Comparison of ENCODE assay signal across 8 cellular contexts in the genomic region with DNA sequence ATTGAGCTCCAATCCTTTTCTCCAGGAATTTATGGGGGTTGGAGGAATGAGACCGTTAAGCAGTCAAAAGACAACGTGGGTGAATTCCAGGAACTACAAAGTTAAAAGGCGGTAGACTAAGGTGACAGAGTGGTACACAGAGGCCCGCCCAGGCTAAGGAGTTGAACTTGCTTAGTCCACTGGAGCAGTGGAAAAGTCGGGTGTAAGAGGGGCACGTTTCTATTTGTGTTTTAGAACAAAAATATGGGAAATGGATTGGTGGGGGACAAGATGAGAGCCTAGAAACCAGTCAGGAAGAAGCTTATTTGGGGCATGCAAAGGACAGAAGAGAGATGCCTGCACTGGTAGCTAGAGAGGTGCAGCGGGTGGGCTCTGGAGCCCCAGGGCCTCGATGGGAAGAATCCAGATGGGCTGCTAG. TPM values are rescaled to one million over a fixed set of nuclear protein-coding genes. Genes with fewer than 3 reads are reported as not detected.
A peak's percentile ranks its signal among the peaks of the same experiment; 100 is the strongest.
DNase-seq lines count a peak whose midpoint lies in the region; ATAC-seq and TF ChIP-seq lines count a peak whose summit lies in the region.

No MANE protein-coding gene starts in this region.

- no peaks in the 10 kb centered on the region for H3K36me3 ChIP-seq in GM23338 (ENCODE audit: insufficient read depth)

- peak overlapping the region; percentile 91 for H3K27ac ChIP-seq in 22Rv1
- no peak overlapping the region for H3K27ac ChIP-seq in GM23338 (ENCODE audit: low read depth)

- TF ChIP-seq CTCF in 22Rv1 (IDR thresholded peaks at IDR 0.05) = no peak
- TF ChIP-seq CTCF in GM23338 (conservative IDR thresholded peaks at IDR 0.05; ENCODE audit: low read depth in 2 of 2) = no peak

- H3K27me3 ChIP-seq in GM23338 (ENCODE audit: insufficient read depth) = peaks cover 19% of the 10 kb centered on the region

- POLR2A ChIA-PET in activated CD4-positive, alpha-beta memory T cell treated with anti-CD3 and anti-CD28 coated beads, Interleukin-2, amount 10 ng/mL, durations not matched to agents 7 days and 5 days (lab: Charles Lee) = interaction anchor here (1.1 to 3.2 kb wide), 18 partner anchors 9 to 573 kb away, joined by 3 to 22 read pairs (median 6); a partner anchor contains a TSS

- no peak for ATAC-seq in GM23338
- no peak for ATAC-seq in HG03354 (IDR thresholded peaks at IDR 0.05; ENCODE audit: poor library complexity, severe bottlenecking, unreplicated experiment)

- H3K4me3 ChIP-seq in GM23338 = peak overlapping the region; percentile 96

- H3K9me3 Mint-ChIP-seq in GM23338 = no peaks in the 10 kb centered on the region
- no peaks in the 10 kb centered on the region for H3K9me3 Mint-ChIP-seq in activated CD4-positive, alpha-beta memory T cell treated with anti-CD3 and anti-CD28 coated beads, Interleukin-2, amount 10 ng/mL, durations not matched to agents 7 days and 5 days

- 0 out of 2 replicates have a peak, but pooled peaks cover 3% of the 10 kb centered on the region for H3K9me2 ChIP-seq in GM23338 (ENCODE audit: insufficient read depth)

- peaks cover 25% of the 10 kb centered on the region for H3K4me1 ChIP-seq in GM23338 (ENCODE audit: insufficient read depth)

- H3K36me3 Mint-ChIP-seq in GM23338 (ENCODE audit: low read depth) = no peaks in the 10 kb centered on the region; the same call in 2 of the 3 replicates
- H3K36me3 Mint-ChIP-seq in activated CD4-positive, alpha-beta memory T cell treated with anti-CD3 and anti-CD28 coated beads, Interleukin-2, amount 10 ng/mL, durations not matched to agents 7 days and 5 days (ENCODE audit: low read depth) = peaks cover 5% of the 10 kb centered on the region

- no peaks in the 10 kb centered on the region for H4K20me1 ChIP-seq in GM23338 (replicated peaks; ENCODE audit: insufficient read depth)

- H3K79me2 ChIP-seq in GM23338 (replicated peaks; ENCODE audit: insufficient read depth) = peaks cover 34% of the 10 kb centered on the region

- peaks cover 28% of the 10 kb centered on the region for H3K4me1 Mint-ChIP-seq in GM23338
- H3K4me1 Mint-ChIP-seq in activated CD4-positive, alpha-beta memory T cell treated with anti-CD3 and anti-CD28 coated beads, Interleukin-2, amount 10 ng/mL, durations not matched to agents 7 days and 5 days = peaks cover 29% of the 10 kb centered on the region

- CTCF ChIA-PET in activated CD4-positive, alpha-beta memory T cell treated with anti-CD3 and anti-CD28 coated beads, Interleukin-2, amount 10 ng/mL, durations not matched to agents 7 days and 5 days (lab: Charles Lee) = interaction anchor here (0.6 to 3.6 kb wide), 12 partner anchors 9 to 1924 kb away, joined by 3 to 41 read pairs (median 4); a partner anchor contains a TSS

- DNase-seq in GM23338 (ENCODE audit: low spot score) = peak; percentile 39
- DNase-seq in activated CD4-positive, alpha-beta memory T cell treated with anti-CD3 and anti-CD28 coated beads, Interleukin-2, amount 10 ng/mL, durations not matched to agents 7 days and 5 days = no peak
- peak; percentile 2 for DNase-seq in medulla oblongata (ENCODE audit: extremely low spot score)
- no peak for DNase-seq in dedifferentiated amniotic fluid mesenchymal stem cell (ENCODE audit: extremely low spot score)
- no peak for DNase-seq in UCSD-AML1 (lab: John Stamatoyannopoulos, UW; ENCODE audit: unreplicated experiment)
- DNase-seq in NCI-H510A treated with DMSO at 0.1 percent for 48 hours (lab: John Stamatoyannopoulos, UW) = no peak

- no peak overlapping the region for H3K27ac Mint-ChIP-seq in GM23338
- H3K27ac Mint-ChIP-seq in activated CD4-positive, alpha-beta memory T cell treated with anti-CD3 and anti-CD28 coated beads, Interleukin-2, amount 10 ng/mL, durations not matched to agents 7 days and 5 days = no peak overlapping the region

- peak overlapping the region; percentile 75 for H3K4me3 Mint-ChIP-seq in GM23338
- peak overlapping the region; percentile 74 for H3K4me3 Mint-ChIP-seq in activated CD4-positive, alpha-beta memory T cell treated with anti-CD3 and anti-CD28 coated beads, Interleukin-2, amount 10 ng/mL, durations not matched to agents 7 days and 5 days

- peaks cover 13% of the 10 kb centered on the region for H3K27me3 Mint-ChIP-seq in GM23338 (ENCODE audit: insufficient read depth, low read depth, poor library complexity)
- peaks cover 23% of the 10 kb centered on the region for H3K27me3 Mint-ChIP-seq in activated CD4-positive, alpha-beta memory T cell treated with anti-CD3 and anti-CD28 coated beads, Interleukin-2, amount 10 ng/mL, durations not matched to agents 7 days and 5 days

- H3K4me2 ChIP-seq in GM23338 = peak overlapping the region; percentile 89

- H2AFZ ChIP-seq in GM23338 = peak overlapping the region; percentile 94

- H3F3A ChIP-seq in GM23338 (replicated peaks; ENCODE audit: low read depth) = no peaks in the 10 kb centered on the region

TF ChIP-seq in GM23338, 12 proteins besides CTCF, POLR2A, EP300 and RAD21 (continues in another document):
- TF ChIP-seq POLR2AphosphoS5 (IDR thresholded peaks at IDR 0.05; ENCODE audit: low read depth) (no peak), STAT1 (IDR thresholded peaks at IDR 0.05; ENCODE audit: unreplicated experiment) (no peak), ZNF331 (CRISPR knock-in tag; IDR thresholded peaks at IDR 0.05; ENCODE audit: low read depth) (no peak), EZH2 (IDR thresholded peaks at IDR 0.05; ENCODE audit: low read depth, unreplicated experiment) (no peak), NANOG (IDR thresholded peaks at IDR 0.05; ENCODE audit: borderline replicate concordance) (no peak), ZNF114 (CRISPR knock-in tag; IDR thresholded peaks at IDR 0.05) (no peak), CREB1 (CRISPR knock-in tag; IDR thresholded peaks at IDR 0.05; ENCODE audit: low read depth) (no peak)
- TF ChIP-seq, protein P1, sequence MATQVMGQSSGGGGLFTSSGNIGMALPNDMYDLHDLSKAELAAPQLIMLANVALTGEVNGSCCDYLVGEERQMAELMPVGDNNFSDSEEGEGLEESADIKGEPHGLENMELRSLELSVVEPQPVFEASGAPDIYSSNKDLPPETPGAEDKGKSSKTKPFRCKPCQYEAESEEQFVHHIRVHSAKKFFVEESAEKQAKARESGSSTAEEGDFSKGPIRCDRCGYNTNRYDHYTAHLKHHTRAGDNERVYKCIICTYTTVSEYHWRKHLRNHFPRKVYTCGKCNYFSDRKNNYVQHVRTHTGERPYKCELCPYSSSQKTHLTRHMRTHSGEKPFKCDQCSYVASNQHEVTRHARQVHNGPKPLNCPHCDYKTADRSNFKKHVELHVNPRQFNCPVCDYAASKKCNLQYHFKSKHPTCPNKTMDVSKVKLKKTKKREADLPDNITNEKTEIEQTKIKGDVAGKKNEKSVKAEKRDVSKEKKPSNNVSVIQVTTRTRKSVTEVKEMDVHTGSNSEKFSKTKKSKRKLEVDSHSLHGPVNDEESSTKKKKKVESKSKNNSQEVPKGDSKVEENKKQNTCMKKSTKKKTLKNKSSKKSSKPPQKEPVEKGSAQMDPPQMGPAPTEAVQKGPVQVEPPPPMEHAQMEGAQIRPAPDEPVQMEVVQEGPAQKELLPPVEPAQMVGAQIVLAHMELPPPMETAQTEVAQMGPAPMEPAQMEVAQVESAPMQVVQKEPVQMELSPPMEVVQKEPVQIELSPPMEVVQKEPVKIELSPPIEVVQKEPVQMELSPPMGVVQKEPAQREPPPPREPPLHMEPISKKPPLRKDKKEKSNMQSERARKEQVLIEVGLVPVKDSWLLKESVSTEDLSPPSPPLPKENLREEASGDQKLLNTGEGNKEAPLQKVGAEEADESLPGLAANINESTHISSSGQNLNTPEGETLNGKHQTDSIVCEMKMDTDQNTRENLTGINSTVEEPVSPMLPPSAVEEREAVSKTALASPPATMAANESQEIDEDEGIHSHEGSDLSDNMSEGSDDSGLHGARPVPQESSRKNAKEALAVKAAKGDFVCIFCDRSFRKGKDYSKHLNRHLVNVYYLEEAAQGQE (IDR thresholded peaks at IDR 0.05; ENCODE audit: unreplicated experiment) = no peak
- TF ChIP-seq, protein P2, sequence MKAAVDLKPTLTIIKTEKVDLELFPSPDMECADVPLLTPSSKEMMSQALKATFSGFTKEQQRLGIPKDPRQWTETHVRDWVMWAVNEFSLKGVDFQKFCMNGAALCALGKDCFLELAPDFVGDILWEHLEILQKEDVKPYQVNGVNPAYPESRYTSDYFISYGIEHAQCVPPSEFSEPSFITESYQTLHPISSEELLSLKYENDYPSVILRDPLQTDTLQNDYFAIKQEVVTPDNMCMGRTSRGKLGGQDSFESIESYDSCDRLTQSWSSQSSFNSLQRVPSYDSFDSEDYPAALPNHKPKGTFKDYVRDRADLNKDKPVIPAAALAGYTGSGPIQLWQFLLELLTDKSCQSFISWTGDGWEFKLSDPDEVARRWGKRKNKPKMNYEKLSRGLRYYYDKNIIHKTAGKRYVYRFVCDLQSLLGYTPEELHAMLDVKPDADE (IDR thresholded peaks at IDR 0.05) = no peak

RNA-seq across cellular contexts. Expression of a gene that starts 1.2 kb away (rescaled TPM):
- 16.9 and 17.5 TPM in 2 replicates for total RNA-seq in GM23338 (2014; rRNA removed; shearing (Covaris generic))
- polyA plus RNA-seq in GM23338 (2016; fragmentation: Nextera tagmentation; extraction: Ambion mirVana) = 11.8 and 12.4 TPM in 2 replicates
- total RNA-seq in activated CD4-positive, alpha-beta memory T cell treated with anti-CD3 and anti-CD28 coated beads, Interleukin-2, amount 10 ng/mL, durations not matched to agents 7 days and 5 days = 10 to 100 TPM; 10.4 to 11.5 TPM

Comparison
In these comparisons a context has a peak if more than half of its experiments do, and no peak if none do; other contexts are left out.
1. DNase-seq: peak in GM23338 (single experiment) and medulla oblongata (single experiment); none in activated CD4-positive, alpha-beta memory T cell treated with anti-CD3 and anti-CD28 coated beads, Interleukin-2, amount 10 ng/mL, durations not matched to agents 7 days and 5 days (single experiment), dedifferentiated amniotic fluid mesenchymal stem cell (single experiment), UCSD-AML1 (single experiment) and NCI-H510A treated with DMSO at 0.1 percent for 48 hours (single experiment).